Comparison of ENCODE assay signal across 1 cellular context in genomic region chr12:52965337-52965731, GRCh38.
TF ChIP-seq lines count a peak whose summit lies in the region.

No MANE protein-coding gene starts in this region.

TF ChIP-seq in WTC11, 78 proteins besides CTCF, POLR2A, EP300 and RAD21 (continued from another document):
- peak; percentile 92 for TF ChIP-seq PRDM15 (CRISPR knock-in tag; IDR thresholded peaks at IDR 0.05)
